ENCODE assay signal across 8 cellular contexts in the genomic region with DNA sequence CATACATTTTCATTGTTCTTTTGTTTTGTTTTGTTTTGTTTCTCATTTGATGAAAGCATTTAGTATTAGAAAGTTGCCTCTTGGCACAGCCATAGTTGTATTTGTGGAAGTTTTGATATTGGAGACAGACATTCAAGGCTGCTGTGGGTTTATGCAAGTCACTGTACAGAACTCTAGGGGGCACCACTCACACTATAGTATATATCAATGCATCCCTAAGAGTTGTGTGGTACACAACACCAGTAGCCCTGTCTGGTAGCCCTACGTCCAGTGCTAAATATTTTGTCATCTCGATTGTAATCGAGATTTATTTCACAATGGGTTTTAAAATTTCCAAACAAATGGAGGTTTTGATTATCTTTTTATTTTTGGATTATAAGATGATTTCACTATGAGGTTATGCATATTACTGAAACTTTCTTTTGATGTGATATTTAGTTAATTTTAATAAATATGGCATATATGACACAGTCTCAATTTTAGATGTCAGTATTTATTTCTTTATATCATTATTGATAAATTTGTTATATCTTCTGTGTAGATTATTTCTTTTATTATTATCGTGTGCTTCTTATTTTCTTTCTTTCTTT.
A peak's percentile ranks its signal among the peaks of the same experiment; 100 is the strongest.
DNase-seq lines count a peak whose midpoint lies in the region; ATAC-seq lines count a peak whose summit lies in the region.

No MANE protein-coding gene starts in this region.

- H3K27me3 Mint-ChIP-seq in activated T-cell treated with anti-CD3 and anti-CD28 coated beads, Interleukin-2, amount 50 U/mL, for 24 hours, result no peaks in the 10 kb centered on the region
- no peaks in the 10 kb centered on the region for H3K27me3 Mint-ChIP-seq in memory B cell

- peak; percentile 18 for DNase-seq in activated T-cell treated with anti-CD3 and anti-CD28 coated beads for 24 hours (ENCODE audit: low read depth)
- DNase-seq in activated T-cell treated with anti-CD3 and anti-CD28 coated beads, Interleukin-2, amount 50 U/mL, for 24 hours, result no peak
- peak; percentile 55 for DNase-seq in NT2/D1 (ENCODE audit: low read depth, low spot score)
- DNase-seq in cerebellar cortex (ENCODE audit: low spot score), result peak; percentile 31
- DNase-seq in memory B cell (ENCODE audit: low spot score in 2 of 2), result peak; percentile 24 to 42
- DNase-seq in activated effector memory CD4-positive, alpha-beta T cell treated with Interleukin-2 at 50 U/mL for 16 hours, result no peak

- H3K4me3 ChIP-seq in NT2/D1 (ENCODE audit: insufficient read length, low read depth), result no peak overlapping the region

- no peaks in the 10 kb centered on the region for H3K36me3 ChIP-seq in NT2/D1 (ENCODE audit: insufficient read depth, insufficient read length, low read length)

- H3K9me3 Mint-ChIP-seq in activated T-cell treated with anti-CD3 and anti-CD28 coated beads, Interleukin-2, amount 50 U/mL, for 24 hours, result no peaks in the 10 kb centered on the region
- H3K9me3 Mint-ChIP-seq in memory B cell, result no peaks in the 10 kb centered on the region

- H3K9ac ChIP-seq in NT2/D1 (ENCODE audit: insufficient read length, low read depth), result no peak overlapping the region

- H3K4me1 Mint-ChIP-seq in activated T-cell treated with anti-CD3 and anti-CD28 coated beads, Interleukin-2, amount 50 U/mL, for 24 hours (ENCODE audit: low read depth), result no peaks in the 10 kb centered on the region
- peaks cover 13% of the 10 kb centered on the region for H3K4me1 Mint-ChIP-seq in memory B cell

- no peak overlapping the region for H3K27ac Mint-ChIP-seq in activated T-cell treated with anti-CD3 and anti-CD28 coated beads, Interleukin-2, amount 50 U/mL, for 24 hours
- H3K27ac Mint-ChIP-seq in memory B cell, result no peak overlapping the region

- H3K27me3 ChIP-seq in NT2/D1 (ENCODE audit: insufficient read depth, insufficient read length), result no peaks in the 10 kb centered on the region

- H3K4me3 Mint-ChIP-seq in activated T-cell treated with anti-CD3 and anti-CD28 coated beads, Interleukin-2, amount 50 U/mL, for 24 hours, result no peak overlapping the region
- H3K4me3 Mint-ChIP-seq in memory B cell, result no peak overlapping the region

- ATAC-seq in GM19463 (IDR thresholded peaks at IDR 0.05; ENCODE audit: unreplicated experiment) (peak; percentile 84), HG03565 (IDR thresholded peaks at IDR 0.05; ENCODE audit: unreplicated experiment) (peak; percentile 76), memory B cell (ENCODE audit: low read depth) (peak; percentile 94)

- no peaks in the 10 kb centered on the region for H3K4me1 ChIP-seq in NT2/D1 (ENCODE audit: insufficient read depth, insufficient read length)

- no peaks in the 10 kb centered on the region for H3K9me3 ChIP-seq in NT2/D1 (ENCODE audit: insufficient read depth, low read length)

- no peaks in the 10 kb centered on the region for H3K36me3 Mint-ChIP-seq in activated T-cell treated with anti-CD3 and anti-CD28 coated beads, Interleukin-2, amount 50 U/mL, for 24 hours (ENCODE audit: low read depth)
- no peaks in the 10 kb centered on the region for H3K36me3 Mint-ChIP-seq in memory B cell

Comparison
In these comparisons a context has a peak if more than half of its experiments do, and no peak if none do; other contexts are left out.
1. DNase-seq: peak in activated T-cell treated with anti-CD3 and anti-CD28 coated beads for 24 hours (single experiment), NT2/D1 (single experiment), cerebellar cortex (single experiment) and memory B cell (2 of 2); none in activated T-cell treated with anti-CD3 and anti-CD28 coated beads, Interleukin-2, amount 50 U/mL, for 24 hours (single experiment) and activated effector memory CD4-positive, alpha-beta T cell treated with Interleukin-2 at 50 U/mL for 16 hours (single experiment).
2. Peak in every context shown above with its lines, with median percentiles within 50 percentile points of each other: ATAC-seq.